In genomic region chr15:72474912-72475601, GRCh38 we compare ENCODE assay signal across 8 cellular contexts. TPM values are rescaled to one million over a fixed set of nuclear protein-coding genes. Genes with fewer than 3 reads are reported as not detected.
A peak's percentile ranks its signal among the peaks of the same experiment; 100 is the strongest.
DNase-seq lines count a peak whose midpoint lies in the region; ATAC-seq, FAIRE-seq and TF ChIP-seq lines count a peak whose summit lies in the region.

No MANE protein-coding gene starts in this region.

- peak overlapping the region; percentile 99 for H3K9ac ChIP-seq in KMS-11

- H3K4me2 ChIP-seq in KMS-11: peak overlapping the region; percentile 97

- ATAC-seq in GM21717 (IDR thresholded peaks at IDR 0.05; ENCODE audit: unreplicated experiment): peak; percentile 48

- peak; percentile 19 for DNase-seq in DMS53 treated with DMSO at 0.1 percent for 48 hours (lab: John Stamatoyannopoulos, UW; ENCODE audit: unreplicated experiment)
- DNase-seq in SIG-M5 treated with dmso at 0.1 percent for 504 hours (lab: John Stamatoyannopoulos, UW; ENCODE audit: unreplicated experiment): peak; percentile 84
- DNase-seq in activated gamma-delta T cell treated with anti-CD3 and anti-CD28 coated beads, Interleukin-2, amount 50 U/mL, for 16 hours (ENCODE audit: low read depth): peak; percentile 64
- peak; percentile 14 to 34 for DNase-seq in frontal cortex (ENCODE audit: low spot score in 2 of 2)
- peak; percentile 60 for DNase-seq in superior temporal gyrus (ENCODE audit: extremely low spot score)

- H3K4me1 ChIP-seq in KMS-11 (ENCODE audit: low read depth, poor library complexity, severe bottlenecking) (peaks cover 31% of the 10 kb centered on the region), neutrophil (ENCODE audit: control insufficient read depth in 1 of 2, insufficient read depth in 1 of 2, low read depth in 1 of 2, low read length in 1 of 2) (peaks cover 32 to 35% of the 10 kb centered on the region in 2 experiments)

- H4K20me1 ChIP-seq in KMS-11 (ENCODE audit: insufficient read depth): no peaks in the 10 kb centered on the region; the same call in 1 of the 2 replicates

- FAIRE-seq in frontal cortex (lab: Jason Lieb, UNC): no peak

- H3K27ac ChIP-seq in KMS-11 (peak overlapping the region; percentile 99), neutrophil (peak overlapping the region; percentile 99)

- H2AFZ ChIP-seq in KMS-11 (ENCODE audit: low read depth): peak overlapping the region; percentile 12; the same call in 1 of the 2 replicates

- H3K4me3 ChIP-seq in KMS-11 (IDR thresholded peaks at IDR 0.05; ENCODE audit: insufficient read depth, low read depth, low read length) (no peak overlapping the region), neutrophil (ENCODE audit: low read depth in 1 of 2, low read length in 1 of 2) (peak overlapping the region; percentile 84 to 93)

- TF ChIP-seq CTCF in KMS-11 (conservative IDR thresholded peaks at IDR 0.05; ENCODE audit: low read depth, low read length) (no peak), neutrophil (IDR thresholded peaks at IDR 0.05) (no peak)

- H3K9me3 ChIP-seq in neutrophil: no peaks in the 10 kb centered on the region

- no peaks in the 10 kb centered on the region for H3K27me3 ChIP-seq in KMS-11 (ENCODE audit: insufficient read depth, low read depth)
- H3K27me3 ChIP-seq in neutrophil: no peaks in the 10 kb centered on the region

- H3K79me2 ChIP-seq in KMS-11 (ENCODE audit: insufficient read depth, low read depth): peaks cover 55% of the 10 kb centered on the region

- no peaks in the 10 kb centered on the region for H3K36me3 ChIP-seq in KMS-11 (ENCODE audit: insufficient read depth)
- peaks cover 7% of the 10 kb centered on the region for H3K36me3 ChIP-seq in neutrophil

RNA-seq across cellular contexts. Expression of gene ARIH1, which starts 0.9 kb away (rescaled TPM):
- total RNA-seq in frontal cortex: 31.4 TPM

Comparison
In these comparisons a context has a peak if more than half of its experiments do, and no peak if none do; other contexts are left out.
1. DNase-seq: peak in every context shown above with its lines; median percentile 84 in SIG-M5 treated with dmso at 0.1 percent for 504 hours; 64 in activated gamma-delta T cell treated with anti-CD3 and anti-CD28 coated beads, Interleukin-2, amount 50 U/mL, for 16 hours; 60 in superior temporal gyrus; 24 in frontal cortex; 19 in DMS53 treated with DMSO at 0.1 percent for 48 hours.